Comparison of ENCODE assay signal across 8 cellular contexts in genomic region chr1:40059292-40059959, GRCh38. TPM values are rescaled to one million over a fixed set of nuclear protein-coding genes. Genes with fewer than 3 reads are reported as not detected.
DNase-seq lines count a peak whose midpoint lies in the region; ATAC-seq and TF ChIP-seq lines count a peak whose summit lies in the region.

No MANE protein-coding gene starts in this region.

- H3K36me3 ChIP-seq in OCI-LY1 (ENCODE audit: insufficient read depth, low read length): peaks cover 70% of the 10 kb centered on the region
- peaks cover 36 to 41% of the 10 kb centered on the region in 2 donors for H3K36me3 ChIP-seq in muscle layer of duodenum (ENCODE audit: control insufficient read depth in 1 of 2, insufficient read depth in 2 of 2, low read length in 2 of 2)

- ATAC-seq in GM21381 (IDR thresholded peaks at IDR 0.05; ENCODE audit: unreplicated experiment) (peak; percentile 40), GM18907 (IDR thresholded peaks at IDR 0.05; ENCODE audit: unreplicated experiment) (no peak)

- H3K4me2 ChIP-seq in OCI-LY1 (ENCODE audit: low read length): peak overlapping the region; percentile 62

- no peaks in the 10 kb centered on the region for H3K9me3 ChIP-seq in OCI-LY1 (ENCODE audit: low read length)
- H3K9me3 ChIP-seq in muscle layer of duodenum (ENCODE audit: control insufficient read depth in 1 of 2, low read length in 2 of 2): no peaks in the 10 kb centered on the region

- H3K9me2 ChIP-seq in OCI-LY1 (ENCODE audit: low read depth, low read length): no peaks in the 10 kb centered on the region

- peak; percentile 42 for TF ChIP-seq CTCF in OCI-LY1 (IDR thresholded peaks at IDR 0.05; ENCODE audit: low read length)

- H2AFZ ChIP-seq in OCI-LY1 (ENCODE audit: low read length): no peak overlapping the region

- no peaks in the 10 kb centered on the region for H4K20me1 ChIP-seq in OCI-LY1 (ENCODE audit: insufficient read depth, low read length)

- no peaks in the 10 kb centered on the region for H3F3A ChIP-seq in OCI-LY1 (ENCODE audit: insufficient read depth, low read length)

- H3K79me2 ChIP-seq in OCI-LY1 (ENCODE audit: insufficient read depth, low read length): peaks cover 37% of the 10 kb centered on the region

- no peaks in the 10 kb centered on the region for H3K27me3 ChIP-seq in OCI-LY1 (ENCODE audit: insufficient read depth, low read length)
- H3K27me3 ChIP-seq in muscle layer of duodenum (ENCODE audit: low read depth, low read length): no peaks in the 10 kb centered on the region

- H3K4me3 ChIP-seq in OCI-LY1 (ENCODE audit: low read depth, low read length, poor library complexity, severe bottlenecking) (peak overlapping the region; percentile 34), muscle layer of duodenum (ENCODE audit: low read depth in 1 of 2, low read length in 2 of 2) (peak overlapping the region in 1 of 2 donors; percentile 14)

- H3K4me1 ChIP-seq in OCI-LY1 (ENCODE audit: insufficient read depth, low read length, severe bottlenecking) (peaks cover 51% of the 10 kb centered on the region), muscle layer of duodenum (ENCODE audit: control insufficient read depth in 1 of 2, insufficient read depth in 2 of 2, low read length in 2 of 2) (peaks cover 22 to 57% of the 10 kb centered on the region in 2 donors)

- peak overlapping the region; percentile 90 for H3K27ac ChIP-seq in OCI-LY1 (ENCODE audit: low read depth, low read length, poor library complexity, severe bottlenecking)
- peak overlapping the region; percentile 62 for H3K27ac ChIP-seq in muscle layer of duodenum (ENCODE audit: low read length)

- DNase-seq in AG08395 (ENCODE audit: low spot score): peak; percentile 18
- DNase-seq in dermis blood vessel endothelial cell: peak; percentile 71
- no peak for DNase-seq in HPDE6-E6E7 (ENCODE audit: extremely low spot score)
- DNase-seq in effector CD4-positive, alpha-beta T cell: no peak

- H3K9ac ChIP-seq in OCI-LY1 (ENCODE audit: low read length): peak overlapping the region; percentile 42; the same call in 1 of the 2 replicates

RNA-seq across cellular contexts. Expression of gene CAP1, which starts 18.9 kb away (rescaled TPM):
- 430 and 574 TPM in 2 replicates for total RNA-seq in dermis blood vessel endothelial cell

RNA-seq across cellular contexts. Expression of gene PPT1, which starts 37.6 kb away (rescaled TPM):
- total RNA-seq in dermis blood vessel endothelial cell: 53.3 and 101 TPM in 2 replicates

Comparison
In these comparisons a context has a peak if more than half of its experiments do, and no peak if none do; other contexts are left out.
1. DNase-seq: peak in AG08395 (single experiment) and dermis blood vessel endothelial cell (single experiment); none in HPDE6-E6E7 (single experiment) and effector CD4-positive, alpha-beta T cell (single experiment).